ENCODE assay signal across 1 cellular context in the genomic region with DNA sequence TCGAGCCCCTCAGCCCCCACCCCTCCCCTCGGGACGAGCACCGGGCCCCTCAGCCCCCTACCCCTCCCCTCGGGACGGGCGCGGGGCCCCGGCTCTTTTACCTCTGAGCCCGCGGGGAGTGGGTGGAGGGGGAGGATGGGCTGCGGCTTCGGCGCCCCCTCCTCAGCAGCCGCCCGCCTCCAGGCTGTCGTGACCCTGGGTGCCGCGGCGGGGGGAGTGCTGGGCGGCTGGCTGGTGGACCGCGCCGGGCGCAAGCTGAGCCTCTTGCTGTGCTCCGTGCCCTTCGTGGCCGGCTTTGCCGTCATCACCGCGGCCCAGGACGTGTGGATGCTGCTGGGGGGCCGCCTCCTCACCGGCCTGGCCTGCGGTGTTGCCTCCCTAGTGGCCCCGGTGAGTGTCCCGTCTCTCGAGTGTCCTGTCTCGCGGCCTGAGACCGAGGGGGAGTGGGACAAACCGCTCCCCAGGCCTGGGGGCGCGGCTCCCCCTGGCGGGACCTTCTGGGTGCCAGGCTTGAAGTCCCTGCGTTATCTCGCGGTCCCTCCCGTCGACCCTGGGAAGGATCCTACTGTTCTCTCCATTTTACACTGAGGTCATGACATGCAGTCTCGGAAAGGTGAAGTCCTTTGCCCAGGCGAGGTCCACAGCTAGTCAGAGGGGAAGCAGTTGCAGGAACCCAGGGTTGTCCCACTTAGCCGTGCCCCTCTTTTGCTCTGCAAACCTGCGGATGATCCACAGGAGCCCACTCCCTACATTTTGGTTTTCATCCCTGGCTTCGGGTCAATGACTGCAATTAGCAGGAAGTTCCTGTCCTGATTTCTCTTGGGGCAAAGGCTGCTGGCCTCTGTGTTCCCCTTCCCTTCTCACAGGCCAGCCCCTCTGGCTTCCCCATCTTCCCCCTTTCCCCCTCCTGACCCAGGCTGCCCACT.
TF ChIP-seq lines count a peak whose summit lies in the region.

No MANE protein-coding gene starts in this region.

TF ChIP-seq in HepG2, 621 proteins besides CTCF, POLR2A, EP300 and RAD21 (continued from another document and continues in another):
- TF ChIP-seq, protein P1, sequence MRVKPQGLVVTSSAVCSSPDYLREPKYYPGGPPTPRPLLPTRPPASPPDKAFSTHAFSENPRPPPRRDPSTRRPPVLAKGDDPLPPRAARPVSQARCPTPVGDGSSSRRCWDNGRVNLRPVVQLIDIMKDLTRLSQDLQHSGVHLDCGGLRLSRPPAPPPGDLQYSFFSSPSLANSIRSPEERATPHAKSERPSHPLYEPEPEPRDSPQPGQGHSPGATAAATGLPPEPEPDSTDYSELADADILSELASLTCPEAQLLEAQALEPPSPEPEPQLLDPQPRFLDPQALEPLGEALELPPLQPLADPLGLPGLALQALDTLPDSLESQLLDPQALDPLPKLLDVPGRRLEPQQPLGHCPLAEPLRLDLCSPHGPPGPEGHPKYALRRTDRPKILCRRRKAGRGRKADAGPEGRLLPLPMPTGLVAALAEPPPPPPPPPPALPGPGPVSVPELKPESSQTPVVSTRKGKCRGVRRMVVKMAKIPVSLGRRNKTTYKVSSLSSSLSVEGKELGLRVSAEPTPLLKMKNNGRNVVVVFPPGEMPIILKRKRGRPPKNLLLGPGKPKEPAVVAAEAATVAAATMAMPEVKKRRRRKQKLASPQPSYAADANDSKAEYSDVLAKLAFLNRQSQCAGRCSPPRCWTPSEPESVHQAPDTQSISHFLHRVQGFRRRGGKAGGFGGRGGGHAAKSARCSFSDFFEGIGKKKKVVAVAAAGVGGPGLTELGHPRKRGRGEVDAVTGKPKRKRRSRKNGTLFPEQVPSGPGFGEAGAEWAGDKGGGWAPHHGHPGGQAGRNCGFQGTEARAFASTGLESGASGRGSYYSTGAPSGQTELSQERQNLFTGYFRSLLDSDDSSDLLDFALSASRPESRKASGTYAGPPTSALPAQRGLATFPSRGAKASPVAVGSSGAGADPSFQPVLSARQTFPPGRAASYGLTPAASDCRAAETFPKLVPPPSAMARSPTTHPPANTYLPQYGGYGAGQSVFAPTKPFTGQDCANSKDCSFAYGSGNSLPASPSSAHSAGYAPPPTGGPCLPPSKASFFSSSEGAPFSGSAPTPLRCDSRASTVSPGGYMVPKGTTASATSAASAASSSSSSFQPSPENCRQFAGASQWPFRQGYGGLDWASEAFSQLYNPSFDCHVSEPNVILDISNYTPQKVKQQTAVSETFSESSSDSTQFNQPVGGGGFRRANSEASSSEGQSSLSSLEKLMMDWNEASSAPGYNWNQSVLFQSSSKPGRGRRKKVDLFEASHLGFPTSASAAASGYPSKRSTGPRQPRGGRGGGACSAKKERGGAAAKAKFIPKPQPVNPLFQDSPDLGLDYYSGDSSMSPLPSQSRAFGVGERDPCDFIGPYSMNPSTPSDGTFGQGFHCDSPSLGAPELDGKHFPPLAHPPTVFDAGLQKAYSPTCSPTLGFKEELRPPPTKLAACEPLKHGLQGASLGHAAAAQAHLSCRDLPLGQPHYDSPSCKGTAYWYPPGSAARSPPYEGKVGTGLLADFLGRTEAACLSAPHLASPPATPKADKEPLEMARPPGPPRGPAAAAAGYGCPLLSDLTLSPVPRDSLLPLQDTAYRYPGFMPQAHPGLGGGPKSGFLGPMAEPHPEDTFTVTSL (CRISPR knock-in tag; IDR thresholded peaks at IDR 0.05; ENCODE audit: borderline replicate concordance): peak; percentile 56; the same call in 1 of the 2 replicates
- TF ChIP-seq, protein P2, sequence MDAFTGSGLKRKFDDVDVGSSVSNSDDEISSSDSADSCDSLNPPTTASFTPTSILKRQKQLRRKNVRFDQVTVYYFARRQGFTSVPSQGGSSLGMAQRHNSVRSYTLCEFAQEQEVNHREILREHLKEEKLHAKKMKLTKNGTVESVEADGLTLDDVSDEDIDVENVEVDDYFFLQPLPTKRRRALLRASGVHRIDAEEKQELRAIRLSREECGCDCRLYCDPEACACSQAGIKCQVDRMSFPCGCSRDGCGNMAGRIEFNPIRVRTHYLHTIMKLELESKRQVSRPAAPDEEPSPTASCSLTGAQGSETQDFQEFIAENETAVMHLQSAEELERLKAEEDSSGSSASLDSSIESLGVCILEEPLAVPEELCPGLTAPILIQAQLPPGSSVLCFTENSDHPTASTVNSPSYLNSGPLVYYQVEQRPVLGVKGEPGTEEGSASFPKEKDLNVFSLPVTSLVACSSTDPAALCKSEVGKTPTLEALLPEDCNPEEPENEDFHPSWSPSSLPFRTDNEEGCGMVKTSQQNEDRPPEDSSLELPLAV (CRISPR knock-in tag; conservative IDR thresholded peaks at IDR 0.05; ENCODE audit: low read depth): no peak; the same call in 1 of the 2 replicates
- no peak for TF ChIP-seq PHF21A (CRISPR knock-in tag; IDR thresholded peaks at IDR 0.05)
- peak; percentile 29 for TF ChIP-seq ZFX (CRISPR knock-in tag; IDR thresholded peaks at IDR 0.05; ENCODE audit: low read depth)
- TF ChIP-seq RORA (CRISPR knock-in tag; IDR thresholded peaks at IDR 0.05): no peak
- 0 out of 2 replicates have a peak, but pooled peaks have one; percentile 53 for TF ChIP-seq ZSCAN21 (CRISPR knock-in tag; IDR thresholded peaks at IDR 0.05; ENCODE audit: borderline replicate concordance)
- 0 out of 2 replicates have a peak, but pooled peaks have one; percentile 26 for TF ChIP-seq TAF1 (CRISPR knock-in tag; IDR thresholded peaks at IDR 0.05)
- TF ChIP-seq, protein P3, sequence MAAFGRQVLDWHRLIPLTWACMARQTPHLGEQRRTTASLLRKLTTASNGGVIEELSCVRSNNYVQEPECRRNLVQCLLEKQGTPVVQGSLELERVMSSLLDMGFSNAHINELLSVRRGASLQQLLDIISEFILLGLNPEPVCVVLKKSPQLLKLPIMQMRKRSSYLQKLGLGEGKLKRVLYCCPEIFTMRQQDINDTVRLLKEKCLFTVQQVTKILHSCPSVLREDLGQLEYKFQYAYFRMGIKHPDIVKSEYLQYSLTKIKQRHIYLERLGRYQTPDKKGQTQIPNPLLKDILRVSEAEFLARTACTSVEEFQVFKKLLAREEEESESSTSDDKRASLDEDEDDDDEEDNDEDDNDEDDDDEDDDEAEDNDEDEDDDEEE (CRISPR knock-in tag; IDR thresholded peaks at IDR 0.05): peak; percentile 35; the same call in 1 of the 2 replicates
- 0 out of 2 replicates have a peak, but pooled peaks have one; percentile 22 for TF ChIP-seq IRF2 (CRISPR knock-in tag; IDR thresholded peaks at IDR 0.05)
- TF ChIP-seq SRY (CRISPR knock-in tag; IDR thresholded peaks at IDR 0.05): peak; percentile 46; the same call in 1 of the 2 replicates
- peak; percentile 48; the same call in 1 of the 2 replicates for TF ChIP-seq HOXD1 (CRISPR knock-in tag; IDR thresholded peaks at IDR 0.05)
- 0 out of 2 replicates have a peak, but pooled peaks have one; percentile 68 for TF ChIP-seq ZNF383 (CRISPR knock-in tag; IDR thresholded peaks at IDR 0.05; ENCODE audit: borderline replicate concordance)
- TF ChIP-seq, protein P4, sequence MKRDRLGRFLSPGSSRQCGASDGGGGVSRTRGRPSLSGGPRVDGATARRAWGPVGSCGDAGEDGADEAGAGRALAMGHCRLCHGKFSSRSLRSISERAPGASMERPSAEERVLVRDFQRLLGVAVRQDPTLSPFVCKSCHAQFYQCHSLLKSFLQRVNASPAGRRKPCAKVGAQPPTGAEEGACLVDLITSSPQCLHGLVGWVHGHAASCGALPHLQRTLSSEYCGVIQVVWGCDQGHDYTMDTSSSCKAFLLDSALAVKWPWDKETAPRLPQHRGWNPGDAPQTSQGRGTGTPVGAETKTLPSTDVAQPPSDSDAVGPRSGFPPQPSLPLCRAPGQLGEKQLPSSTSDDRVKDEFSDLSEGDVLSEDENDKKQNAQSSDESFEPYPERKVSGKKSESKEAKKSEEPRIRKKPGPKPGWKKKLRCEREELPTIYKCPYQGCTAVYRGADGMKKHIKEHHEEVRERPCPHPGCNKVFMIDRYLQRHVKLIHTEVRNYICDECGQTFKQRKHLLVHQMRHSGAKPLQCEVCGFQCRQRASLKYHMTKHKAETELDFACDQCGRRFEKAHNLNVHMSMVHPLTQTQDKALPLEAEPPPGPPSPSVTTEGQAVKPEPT (CRISPR knock-in tag; IDR thresholded peaks at IDR 0.05; ENCODE audit: low read depth): no peak
- TF ChIP-seq ZNF547 (CRISPR knock-in tag; IDR thresholded peaks at IDR 0.05): 0 out of 2 replicates have a peak, but pooled peaks have one; percentile 16
- TF ChIP-seq MAZ (IDR thresholded peaks at IDR 0.05; ENCODE audit: borderline replicate concordance, low read depth, low read length): no peak
- TF ChIP-seq MAZ (CRISPR knock-in tag; IDR thresholded peaks at IDR 0.05; ENCODE audit: low read depth): peak; percentile 34; the same call in 1 of the 2 replicates
- no peak for TF ChIP-seq ZZZ3 (CRISPR knock-in tag; IDR thresholded peaks at IDR 0.05; ENCODE audit: borderline replicate concordance)
- TF ChIP-seq SOX5 (CRISPR knock-in tag; IDR thresholded peaks at IDR 0.05; ENCODE audit: borderline replicate concordance): 0 out of 2 replicates have a peak, but pooled peaks have one; percentile 12
- TF ChIP-seq SOX6 (IDR thresholded peaks at IDR 0.05): no peak
- TF ChIP-seq SOX6 (CRISPR knock-in tag; IDR thresholded peaks at IDR 0.05): 0 out of 2 replicates have a peak, but pooled peaks have one; percentile 24
- TF ChIP-seq, protein P5, sequence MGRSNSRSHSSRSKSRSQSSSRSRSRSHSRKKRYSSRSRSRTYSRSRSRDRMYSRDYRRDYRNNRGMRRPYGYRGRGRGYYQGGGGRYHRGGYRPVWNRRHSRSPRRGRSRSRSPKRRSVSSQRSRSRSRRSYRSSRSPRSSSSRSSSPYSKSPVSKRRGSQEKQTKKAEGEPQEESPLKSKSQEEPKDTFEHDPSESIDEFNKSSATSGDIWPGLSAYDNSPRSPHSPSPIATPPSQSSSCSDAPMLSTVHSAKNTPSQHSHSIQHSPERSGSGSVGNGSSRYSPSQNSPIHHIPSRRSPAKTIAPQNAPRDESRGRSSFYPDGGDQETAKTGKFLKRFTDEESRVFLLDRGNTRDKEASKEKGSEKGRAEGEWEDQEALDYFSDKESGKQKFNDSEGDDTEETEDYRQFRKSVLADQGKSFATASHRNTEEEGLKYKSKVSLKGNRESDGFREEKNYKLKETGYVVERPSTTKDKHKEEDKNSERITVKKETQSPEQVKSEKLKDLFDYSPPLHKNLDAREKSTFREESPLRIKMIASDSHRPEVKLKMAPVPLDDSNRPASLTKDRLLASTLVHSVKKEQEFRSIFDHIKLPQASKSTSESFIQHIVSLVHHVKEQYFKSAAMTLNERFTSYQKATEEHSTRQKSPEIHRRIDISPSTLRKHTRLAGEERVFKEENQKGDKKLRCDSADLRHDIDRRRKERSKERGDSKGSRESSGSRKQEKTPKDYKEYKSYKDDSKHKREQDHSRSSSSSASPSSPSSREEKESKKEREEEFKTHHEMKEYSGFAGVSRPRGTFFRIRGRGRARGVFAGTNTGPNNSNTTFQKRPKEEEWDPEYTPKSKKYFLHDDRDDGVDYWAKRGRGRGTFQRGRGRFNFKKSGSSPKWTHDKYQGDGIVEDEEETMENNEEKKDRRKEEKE (IDR thresholded peaks at IDR 0.05): no peak
- TF ChIP-seq, protein P6, sequence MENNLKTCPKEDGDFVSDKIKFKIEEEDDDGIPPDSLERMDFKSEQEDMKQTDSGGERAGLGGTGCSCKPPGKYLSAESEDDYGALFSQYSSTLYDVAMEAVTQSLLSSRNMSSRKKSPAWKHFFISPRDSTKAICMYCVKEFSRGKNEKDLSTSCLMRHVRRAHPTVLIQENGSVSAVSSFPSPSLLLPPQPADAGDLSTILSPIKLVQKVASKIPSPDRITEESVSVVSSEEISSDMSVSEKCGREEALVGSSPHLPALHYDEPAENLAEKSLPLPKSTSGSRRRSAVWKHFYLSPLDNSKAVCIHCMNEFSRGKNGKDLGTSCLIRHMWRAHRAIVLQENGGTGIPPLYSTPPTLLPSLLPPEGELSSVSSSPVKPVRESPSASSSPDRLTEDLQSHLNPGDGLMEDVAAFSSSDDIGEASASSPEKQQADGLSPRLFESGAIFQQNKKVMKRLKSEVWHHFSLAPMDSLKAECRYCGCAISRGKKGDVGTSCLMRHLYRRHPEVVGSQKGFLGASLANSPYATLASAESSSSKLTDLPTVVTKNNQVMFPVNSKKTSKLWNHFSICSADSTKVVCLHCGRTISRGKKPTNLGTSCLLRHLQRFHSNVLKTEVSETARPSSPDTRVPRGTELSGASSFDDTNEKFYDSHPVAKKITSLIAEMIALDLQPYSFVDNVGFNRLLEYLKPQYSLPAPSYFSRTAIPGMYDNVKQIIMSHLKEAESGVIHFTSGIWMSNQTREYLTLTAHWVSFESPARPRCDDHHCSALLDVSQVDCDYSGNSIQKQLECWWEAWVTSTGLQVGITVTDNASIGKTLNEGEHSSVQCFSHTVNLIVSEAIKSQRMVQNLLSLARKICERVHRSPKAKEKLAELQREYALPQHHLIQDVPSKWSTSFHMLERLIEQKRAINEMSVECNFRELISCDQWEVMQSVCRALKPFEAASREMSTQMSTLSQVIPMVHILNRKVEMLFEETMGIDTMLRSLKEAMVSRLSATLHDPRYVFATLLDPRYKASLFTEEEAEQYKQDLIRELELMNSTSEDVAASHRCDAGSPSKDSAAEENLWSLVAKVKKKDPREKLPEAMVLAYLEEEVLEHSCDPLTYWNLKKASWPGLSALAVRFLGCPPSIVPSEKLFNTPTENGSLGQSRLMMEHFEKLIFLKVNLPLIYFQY (CRISPR knock-in tag; IDR thresholded peaks at IDR 0.05; ENCODE audit: borderline replicate concordance): 0 out of 2 replicates have a peak, but pooled peaks have one; percentile 36
- TF ChIP-seq YEATS2 (CRISPR knock-in tag; IDR thresholded peaks at IDR 0.05; ENCODE audit: borderline replicate concordance): peak; percentile 44; the same call in 1 of the 2 replicates
- TF ChIP-seq ZBTB7B (CRISPR knock-in tag; IDR thresholded peaks at IDR 0.05): peak; percentile 53; the same call in 1 of the 2 replicates
- peak; percentile 8 for TF ChIP-seq TEAD3 (CRISPR knock-in tag; optimal IDR thresholded peaks at IDR 0.05; ENCODE audit: borderline replicate concordance)
- peak; percentile 80 for TF ChIP-seq AGO2 (optimal IDR thresholded peaks at IDR 0.05; ENCODE audit: low read depth, low read length)
- no peak for TF ChIP-seq NR3C1 (CRISPR knock-in tag; IDR thresholded peaks at IDR 0.05)
- TF ChIP-seq, protein P7, sequence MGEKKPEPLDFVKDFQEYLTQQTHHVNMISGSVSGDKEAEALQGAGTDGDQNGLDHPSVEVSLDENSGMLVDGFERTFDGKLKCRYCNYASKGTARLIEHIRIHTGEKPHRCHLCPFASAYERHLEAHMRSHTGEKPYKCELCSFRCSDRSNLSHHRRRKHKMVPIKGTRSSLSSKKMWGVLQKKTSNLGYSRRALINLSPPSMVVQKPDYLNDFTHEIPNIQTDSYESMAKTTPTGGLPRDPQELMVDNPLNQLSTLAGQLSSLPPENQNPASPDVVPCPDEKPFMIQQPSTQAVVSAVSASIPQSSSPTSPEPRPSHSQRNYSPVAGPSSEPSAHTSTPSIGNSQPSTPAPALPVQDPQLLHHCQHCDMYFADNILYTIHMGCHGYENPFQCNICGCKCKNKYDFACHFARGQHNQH (CRISPR knock-in tag; IDR thresholded peaks at IDR 0.05): peak; percentile 47; the same call in 1 of the 2 replicates
- TF ChIP-seq, protein P8, sequence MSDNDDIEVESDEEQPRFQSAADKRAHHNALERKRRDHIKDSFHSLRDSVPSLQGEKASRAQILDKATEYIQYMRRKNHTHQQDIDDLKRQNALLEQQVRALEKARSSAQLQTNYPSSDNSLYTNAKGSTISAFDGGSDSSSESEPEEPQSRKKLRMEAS (IDR thresholded peaks at IDR 0.05): peak; percentile 42; the same call in 1 of the 2 replicates
